Comparison of ENCODE assay signal across 8 cellular contexts in genomic region chr7:38335490-38336135, GRCh38.
DNase-seq lines count a peak whose midpoint lies in the region; ATAC-seq and TF ChIP-seq lines count a peak whose summit lies in the region.

No MANE protein-coding gene starts in this region.

- no peaks in the 10 kb centered on the region for H3K36me3 Mint-ChIP-seq in stimulated activated naive B cell treated with anti-CD40 and anti-IgM and Interleukin-4, amounts not matched to agents 10 μg/mL and 1 μg/mL and 100 μg/mL, for 72 hours

- ATAC-seq in GM19351 (IDR thresholded peaks at IDR 0.05; ENCODE audit: unreplicated experiment), result peak; percentile 96
- peak; percentile 93 for ATAC-seq in HG03442 (IDR thresholded peaks at IDR 0.05; ENCODE audit: unreplicated experiment)
- ATAC-seq in stimulated activated naive B cell treated with anti-CD40 and anti-IgM and Interleukin-4, amounts not matched to agents 10 μg/mL and 1 μg/mL and 100 μg/mL, for 72 hours (replicated peaks), result peak; percentile 97 to 98

- H3K27ac Mint-ChIP-seq in stimulated activated naive B cell treated with anti-CD40 and anti-IgM and Interleukin-4, amounts not matched to agents 10 μg/mL and 1 μg/mL and 100 μg/mL, for 72 hours, result peak overlapping the region; percentile 87

- peaks cover 16 to 21% of the 10 kb centered on the region in 2 donors for H3K4me1 Mint-ChIP-seq in stimulated activated naive B cell treated with anti-CD40 and anti-IgM and Interleukin-4, amounts not matched to agents 10 μg/mL and 1 μg/mL and 100 μg/mL, for 72 hours

- peak; percentile 99 for TF ChIP-seq CTCF in epithelial cell of proximal tubule (conservative IDR thresholded peaks at IDR 0.05; ENCODE audit: low read depth, low read length)

- no peaks in the 10 kb centered on the region for H3K27me3 Mint-ChIP-seq in stimulated activated naive B cell treated with anti-CD40 and anti-IgM and Interleukin-4, amounts not matched to agents 10 μg/mL and 1 μg/mL and 100 μg/mL, for 72 hours

- H3K4me3 ChIP-seq in epithelial cell of proximal tubule (ENCODE audit: low read depth, low read length), result no peak overlapping the region

- no peaks in the 10 kb centered on the region for H3K9me3 Mint-ChIP-seq in stimulated activated naive B cell treated with anti-CD40 and anti-IgM and Interleukin-4, amounts not matched to agents 10 μg/mL and 1 μg/mL and 100 μg/mL, for 72 hours

- DNase-seq in COLO829 (ENCODE audit: low spot score), result peak; percentile 88
- peak; percentile 86 to 89 for DNase-seq in NOMO-1 (lab: John Stamatoyannopoulos, UW; ENCODE audit: unreplicated experiment in 2 of 2)
- peak; percentile 49 for DNase-seq in activated CD8-positive, alpha-beta memory T cell treated with anti-CD3 and anti-CD28 coated beads, Interleukin-2, amount 50 U/mL, for 24 hours (ENCODE audit: extremely low read depth)
- DNase-seq in epithelial cell of proximal tubule (ENCODE audit: low read depth), result peak; percentile 39
- peak; percentile 88 for DNase-seq in myocyte (ENCODE audit: low read depth)
- DNase-seq in stimulated activated naive B cell treated with anti-CD40 and anti-IgM and Interleukin-4, amounts not matched to agents 10 μg/mL and 1 μg/mL and 100 μg/mL, for 72 hours, result peak; percentile 87

- H3K4me3 Mint-ChIP-seq in stimulated activated naive B cell treated with anti-CD40 and anti-IgM and Interleukin-4, amounts not matched to agents 10 μg/mL and 1 μg/mL and 100 μg/mL, for 72 hours, result peak overlapping the region; percentile 55 to 74
